2 cellular contexts compared by ENCODE assay signal in the genomic region with DNA sequence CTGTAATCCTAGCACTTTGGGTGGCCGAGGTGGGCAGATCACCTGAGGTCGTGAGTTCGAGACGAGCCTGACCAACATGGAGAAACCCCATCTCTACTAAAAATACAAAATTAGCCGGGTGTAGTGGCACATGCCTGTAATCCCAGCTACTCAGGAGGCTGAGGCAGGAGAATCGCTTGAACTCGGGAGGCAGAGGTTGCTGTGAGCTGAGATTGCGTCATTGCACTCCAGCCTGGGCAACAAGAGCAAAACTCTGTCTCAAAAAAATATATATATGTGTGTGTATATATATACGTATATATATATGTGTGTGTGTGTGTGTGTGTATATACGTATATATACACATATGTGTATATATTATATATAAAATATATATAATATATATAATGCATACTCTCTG.
TF ChIP-seq lines count a peak whose summit lies in the region.
"Not testable (repeated sequence)": the region's sequence is repeated elsewhere in the genome, so short reads cannot be mapped to it uniquely, and the experiment has no call there.

No MANE protein-coding gene starts in this region.

TF ChIP-seq in K562, 482 proteins besides CTCF, POLR2A, EP300 and RAD21:
- TF ChIP-seq ATF3 (IDR thresholded peaks at IDR 0.05) (peak; percentile 54), CEBPB (tag; IDR thresholded peaks at IDR 0.05) (peak; percentile 63; the same call in 1 of the 2 replicates)
- TF ChIP-seq ATF3 (CRISPR knock-in tag; conservative IDR thresholded peaks at IDR 0.05): not testable (repeated sequence)

TF ChIP-seq in HepG2, 621 proteins besides CTCF, POLR2A, EP300 and RAD21:
- peak; percentile 70 for TF ChIP-seq ATF7 (IDR thresholded peaks at IDR 0.05)
- not testable (repeated sequence) for TF ChIP-seq ATF7 (CRISPR knock-in tag; IDR thresholded peaks at IDR 0.05)
